Comparison of ENCODE assay signal across 7 cellular contexts in genomic region chr11:10351768-10352641, GRCh38. TPM values are rescaled to one million over a fixed set of nuclear protein-coding genes. Genes with fewer than 3 reads are reported as not detected.
DNase-seq lines count a peak whose midpoint lies in the region; ATAC-seq, FAIRE-seq and TF ChIP-seq lines count a peak whose summit lies in the region.

No MANE protein-coding gene starts in this region.

- H3K4me3 ChIP-seq in bronchial epithelial cell (ENCODE audit: low read depth, low read length) (no peak overlapping the region), kidney epithelial cell (ENCODE audit: low read depth, low read length) (no peak overlapping the region)

- H3K27me3 ChIP-seq in bronchial epithelial cell (ENCODE audit: control insufficient read depth, insufficient read depth, low read length) (no peaks in the 10 kb centered on the region), kidney epithelial cell (ENCODE audit: control insufficient read depth, insufficient read depth, low read length) (no peaks in the 10 kb centered on the region)

- DNase-seq in NCI-H146 (lab: John Stamatoyannopoulos, UW) (peak; percentile 96), bronchial epithelial cell (ENCODE audit: low read depth) (peak; percentile 58), kidney epithelial cell (ENCODE audit: low read depth) (peak; percentile 84), ureter (ENCODE audit: low spot score) (peak; percentile 77)
- no peak for DNase-seq in activated T-cell treated with anti-CD3 and anti-CD28 coated beads, Interleukin-2, amount 50 U/mL, for 4 hours
- DNase-seq in activated naive CD4-positive, alpha-beta T cell (lab: John Stamatoyannopoulos, UW), result no peak

- H3K36me3 Mint-ChIP-seq in activated T-cell treated with anti-CD3 and anti-CD28 coated beads, Interleukin-2, amount 50 U/mL, for 4 hours (ENCODE audit: insufficient read depth), result no peaks in the 10 kb centered on the region

- peaks cover 7% of the 10 kb centered on the region for H3K27me3 Mint-ChIP-seq in activated T-cell treated with anti-CD3 and anti-CD28 coated beads, Interleukin-2, amount 50 U/mL, for 4 hours (ENCODE audit: low read depth)

- H3K36me3 ChIP-seq in bronchial epithelial cell (ENCODE audit: control insufficient read depth, insufficient read depth, low read length) (no peaks in the 10 kb centered on the region), kidney epithelial cell (ENCODE audit: control insufficient read depth, insufficient read depth, low read length) (no peaks in the 10 kb centered on the region)

- H3K4me3 Mint-ChIP-seq in activated T-cell treated with anti-CD3 and anti-CD28 coated beads, Interleukin-2, amount 50 U/mL, for 4 hours, result no peak overlapping the region

- ATAC-seq in activated T-cell treated with anti-CD3 and anti-CD28 coated beads, Interleukin-2, amount 50 U/mL, for 4 hours, result no peak
- ATAC-seq in GM21367 (IDR thresholded peaks at IDR 0.05; ENCODE audit: unreplicated experiment), result no peak

- no peak for FAIRE-seq in bronchial epithelial cell (lab: Jason Lieb, UNC)

- H3K4me1 Mint-ChIP-seq in activated T-cell treated with anti-CD3 and anti-CD28 coated beads, Interleukin-2, amount 50 U/mL, for 4 hours (ENCODE audit: low read depth), result no peaks in the 10 kb centered on the region

- H3K9me3 Mint-ChIP-seq in activated T-cell treated with anti-CD3 and anti-CD28 coated beads, Interleukin-2, amount 50 U/mL, for 4 hours, result no peaks in the 10 kb centered on the region

- TF ChIP-seq CTCF in bronchial epithelial cell (IDR thresholded peaks at IDR 0.05; ENCODE audit: insufficient read depth, low read length, severe bottlenecking) (no peak), kidney epithelial cell (IDR thresholded peaks at IDR 0.05; ENCODE audit: insufficient read depth, low read length, poor library complexity, severe bottlenecking) (no peak)

RNA-seq across cellular contexts. Expression of gene ADM, which starts 47.1 kb away (rescaled TPM):
- total RNA-seq in bronchial epithelial cell (169 and 210 TPM in 2 replicates), kidney epithelial cell (59.8 and 68.1 TPM in 2 replicates), ureter (21.9 TPM)
- under 1 TPM in 2 of 3 donors, not detected in 1; 0.43 TPM for total RNA-seq in activated T-cell treated with anti-CD3 and anti-CD28 coated beads, Interleukin-2, amount 50 U/mL, for 4 hours

RNA-seq across cellular contexts. Expression of gene SBF2, which starts 58.0 kb away (rescaled TPM):
- 24.0 and 25.3 TPM in 2 replicates for total RNA-seq in bronchial epithelial cell
- 21.1 and 25.4 TPM in 2 replicates for total RNA-seq in kidney epithelial cell
- total RNA-seq in ureter, result 90.7 TPM
- 1 to 10 TPM; 3.0 to 6.9 (median 3.5) TPM for total RNA-seq in activated T-cell treated with anti-CD3 and anti-CD28 coated beads, Interleukin-2, amount 50 U/mL, for 4 hours

Comparison
In these comparisons a context has a peak if more than half of its experiments do, and no peak if none do; other contexts are left out.
1. DNase-seq: peak in NCI-H146 (single experiment), bronchial epithelial cell (single experiment), kidney epithelial cell (single experiment) and ureter (single experiment); none in activated T-cell treated with anti-CD3 and anti-CD28 coated beads, Interleukin-2, amount 50 U/mL, for 4 hours (single experiment) and activated naive CD4-positive, alpha-beta T cell (0 of 4).
2. RNA of gene ADM, which starts 47.1 kb away (total RNA-seq): 169 to 210 TPM in bronchial epithelial cell, 59.8 to 68.1 TPM in kidney epithelial cell and 21.9 TPM in ureter (single experiment); 0.43 TPM in activated T-cell treated with anti-CD3 and anti-CD28 coated beads, Interleukin-2, amount 50 U/mL, for 4 hours; every median in the first group is over 10 times any median in the second.